Comparison of ENCODE assay signal across 11 cellular contexts in the genomic region with DNA sequence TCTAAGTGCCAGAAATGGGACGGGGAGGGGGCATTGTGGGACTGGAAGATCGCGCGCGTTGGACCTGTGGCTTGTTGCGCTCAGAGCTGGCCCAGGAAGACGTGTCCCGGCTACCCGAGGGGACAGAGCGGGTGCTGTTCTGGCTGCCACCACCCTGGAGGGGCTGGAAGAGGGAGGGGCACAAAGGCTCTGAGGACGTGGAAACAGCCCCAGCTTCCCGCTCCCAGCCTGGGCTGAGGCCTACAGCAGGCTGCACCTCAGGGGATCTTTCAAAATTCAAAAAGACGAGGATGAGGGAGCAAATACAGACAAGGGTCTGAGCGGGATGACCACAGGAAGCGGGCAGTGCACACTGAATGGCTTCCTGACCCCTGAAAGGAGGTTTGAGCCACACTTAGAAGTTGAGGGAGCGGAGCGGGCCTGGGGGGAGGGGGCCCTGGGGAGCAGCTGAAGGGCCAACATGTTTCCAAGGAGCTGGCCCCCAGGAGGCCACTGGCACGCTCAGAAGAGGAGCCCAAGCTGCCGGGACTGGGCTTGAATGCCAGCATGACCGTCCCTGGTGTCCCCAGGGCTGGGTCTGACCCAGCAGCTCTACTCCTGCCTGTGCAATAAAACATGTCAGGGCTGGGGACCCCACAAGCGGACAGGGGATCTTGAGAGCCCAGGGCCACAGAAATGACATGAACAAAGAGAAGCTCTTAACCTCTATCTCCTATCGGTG. TPM values are rescaled to one million over a fixed set of nuclear protein-coding genes. Genes with fewer than 3 reads are reported as not detected.
DNase-seq lines count a peak whose midpoint lies in the region; ATAC-seq, FAIRE-seq and TF ChIP-seq lines count a peak whose summit lies in the region.
"Had no signal": no experiment of that assay in that cellular context is flagged by ENCODE, and none has a peak within 500 bp of the region (broad histone marks: within the 10 kb centered on the region; RNA-seq: fewer than 3 reads in every experiment).

No MANE protein-coding gene starts in this region.

- H3K27ac ChIP-seq in kidney (ENCODE audit: low read depth in 2 of 2, low read length in 2 of 2) (no peak overlapping the region), transverse colon (no peak overlapping the region), pancreas (no peak overlapping the region)

- H3K9me3 ChIP-seq in kidney (ENCODE audit: control insufficient read depth in 1 of 2, low read length in 2 of 2) (no peaks in the 10 kb centered on the region), transverse colon (no peaks in the 10 kb centered on the region), pancreas (no peaks in the 10 kb centered on the region)
- H3K9me3 ChIP-seq: uterus had no signal

- H3K36me3 Mint-ChIP-seq in activated CD4-positive, alpha-beta T cell treated with anti-CD3 and anti-CD28 coated beads, Interleukin-2, amount 10 ng/mL, durations not matched to agents 24 days and 14 days (ENCODE audit: low read depth), result peaks cover 4% of the 10 kb centered on the region
- peaks cover 3% of the 10 kb centered on the region for H3K36me3 Mint-ChIP-seq in activated T-helper 1 cell treated with anti-CD3 and anti-CD28 coated beads, Interleukin-12 subunit alpha, Interleukin-12 subunit beta, Interleukin-2, Interleukin-4 antibody, amounts not matched to agents 30 ng/mL and 10 ng/mL and 1 ng/mL, durations not matched to agents 14 hours and 24 hours and 36 hours (ENCODE audit: low read depth)
- H3K36me3 Mint-ChIP-seq in stimulated activated effector memory CD8-positive, alpha-beta T cell treated with anti-CD3 and anti-CD28 coated beads, Interleukin-12 subunit alpha, Interleukin-12 subunit beta, amount 100 ng/mL, for 72 hours, result no peaks in the 10 kb centered on the region

- H3K4me1 ChIP-seq in kidney (ENCODE audit: control insufficient read depth in 1 of 2, insufficient read depth in 1 of 2, low read depth in 1 of 2, low read length in 2 of 2) (no peaks in the 10 kb centered on the region), transverse colon (peaks cover 0 to 12% (median 9%) of the 10 kb centered on the region in 4 donors), pancreas (no peaks in the 10 kb centered on the region)
- H3K4me1 ChIP-seq: uterus had no signal

- in situ Hi-C loops in transverse colon (cut with MboI; ENCODE audit: low pct_ligation_motif_present in 1 of 4, low pct_unique_long_range_greater_than_20kb in 1 of 4, low sequenced_read_pairs in 3 of 4), result loop anchor here in 2 of 4 donors (25.0 kb wide), 1 partner anchor 240 kb away; no protein-coding TSS in a partner anchor

- H3K4me3 ChIP-seq in kidney (ENCODE audit: low read length in 2 of 2) (no peak overlapping the region), transverse colon (peak overlapping the region in 2 of 4 donors; percentile 22 to 57), pancreas (peak overlapping the region in 2 of 4 donors; percentile 39 to 56)

- TF ChIP-seq POLR2A in transverse colon (IDR thresholded peaks at IDR 0.05), result no peak

- intact Hi-C loops in activated CD4-positive, alpha-beta T cell treated with anti-CD3 and anti-CD28 coated beads, Interleukin-2, amount 10 ng/mL, durations not matched to agents 24 days and 14 days (cut with micrococcal nuclease), result no loop called here
- intact Hi-C loops in activated T-helper 1 cell treated with anti-CD3 and anti-CD28 coated beads, Interleukin-12 subunit alpha, Interleukin-12 subunit beta, Interleukin-2, Interleukin-4 antibody, amounts not matched to agents 30 ng/mL and 10 ng/mL and 1 ng/mL, durations not matched to agents 14 hours and 24 hours and 36 hours (cut with micrococcal nuclease), result no loop called here
- intact Hi-C loops in kidney (cut with DNase I), result no loop called here
- intact Hi-C loops in transverse colon (cut with DNase I; ENCODE audit: low total_unique reads), result no loop called here
- intact Hi-C loops in pancreas (cut with DNase I), result no loop called here

- peak overlapping the region; percentile 73 for H3K4me3 Mint-ChIP-seq in activated CD4-positive, alpha-beta T cell treated with anti-CD3 and anti-CD28 coated beads, Interleukin-2, amount 10 ng/mL, durations not matched to agents 24 days and 14 days
- H3K4me3 Mint-ChIP-seq in activated T-helper 1 cell treated with anti-CD3 and anti-CD28 coated beads, Interleukin-12 subunit alpha, Interleukin-12 subunit beta, Interleukin-2, Interleukin-4 antibody, amounts not matched to agents 30 ng/mL and 10 ng/mL and 1 ng/mL, durations not matched to agents 14 hours and 24 hours and 36 hours, result peak overlapping the region; percentile 80
- H3K4me3 Mint-ChIP-seq in stimulated activated effector memory CD8-positive, alpha-beta T cell treated with anti-CD3 and anti-CD28 coated beads, Interleukin-12 subunit alpha, Interleukin-12 subunit beta, amount 100 ng/mL, for 72 hours, result peak overlapping the region; percentile 70

- H3K27ac Mint-ChIP-seq in activated CD4-positive, alpha-beta T cell treated with anti-CD3 and anti-CD28 coated beads, Interleukin-2, amount 10 ng/mL, durations not matched to agents 24 days and 14 days, result peak overlapping the region; percentile 68
- H3K27ac Mint-ChIP-seq in activated T-helper 1 cell treated with anti-CD3 and anti-CD28 coated beads, Interleukin-12 subunit alpha, Interleukin-12 subunit beta, Interleukin-2, Interleukin-4 antibody, amounts not matched to agents 30 ng/mL and 10 ng/mL and 1 ng/mL, durations not matched to agents 14 hours and 24 hours and 36 hours, result peak overlapping the region; percentile 56
- peak overlapping the region; percentile 78 for H3K27ac Mint-ChIP-seq in stimulated activated effector memory CD8-positive, alpha-beta T cell treated with anti-CD3 and anti-CD28 coated beads, Interleukin-12 subunit alpha, Interleukin-12 subunit beta, amount 100 ng/mL, for 72 hours

- ATAC-seq in stimulated activated effector memory CD8-positive, alpha-beta T cell treated with anti-CD3 and anti-CD28 coated beads, Interleukin-12 subunit alpha, Interleukin-12 subunit beta, amount 100 ng/mL, for 72 hours, result no peak
- ATAC-seq in GM18873 (IDR thresholded peaks at IDR 0.05; ENCODE audit: low FRiP score, unreplicated experiment), result no peak
- no peak for ATAC-seq in pancreas

- H3K4me1 Mint-ChIP-seq in activated CD4-positive, alpha-beta T cell treated with anti-CD3 and anti-CD28 coated beads, Interleukin-2, amount 10 ng/mL, durations not matched to agents 24 days and 14 days, result peaks cover 29% of the 10 kb centered on the region
- H3K4me1 Mint-ChIP-seq in activated T-helper 1 cell treated with anti-CD3 and anti-CD28 coated beads, Interleukin-12 subunit alpha, Interleukin-12 subunit beta, Interleukin-2, Interleukin-4 antibody, amounts not matched to agents 30 ng/mL and 10 ng/mL and 1 ng/mL, durations not matched to agents 14 hours and 24 hours and 36 hours (ENCODE audit: low read depth), result peaks cover 41% of the 10 kb centered on the region
- H3K4me1 Mint-ChIP-seq in stimulated activated effector memory CD8-positive, alpha-beta T cell treated with anti-CD3 and anti-CD28 coated beads, Interleukin-12 subunit alpha, Interleukin-12 subunit beta, amount 100 ng/mL, for 72 hours, result peaks cover 14% of the 10 kb centered on the region

- no peak overlapping the region for H3K9ac ChIP-seq in kidney (ENCODE audit: low read length in 2 of 2)

- TF ChIP-seq CTCF in kidney (IDR thresholded peaks at IDR 0.05; ENCODE audit: borderline replicate concordance, extremely low read depth, insufficient read depth) (no peak), transverse colon (IDR thresholded peaks at IDR 0.05) (no peak), pancreas (IDR thresholded peaks at IDR 0.05) (no peak)

- no peaks in the 10 kb centered on the region for H3K36me3 ChIP-seq in kidney (ENCODE audit: control insufficient read depth in 1 of 2, insufficient read depth in 2 of 2, low read length in 2 of 2)
- H3K36me3 ChIP-seq in transverse colon, result no peaks in the 10 kb centered on the region
- no peaks in the 10 kb centered on the region for H3K36me3 ChIP-seq in pancreas
- H3K36me3 ChIP-seq: uterus had no signal

- H3K9me3 Mint-ChIP-seq in activated CD4-positive, alpha-beta T cell treated with anti-CD3 and anti-CD28 coated beads, Interleukin-2, amount 10 ng/mL, durations not matched to agents 24 days and 14 days, result peaks cover 1% of the 10 kb centered on the region
- peaks cover 2% of the 10 kb centered on the region for H3K9me3 Mint-ChIP-seq in activated T-helper 1 cell treated with anti-CD3 and anti-CD28 coated beads, Interleukin-12 subunit alpha, Interleukin-12 subunit beta, Interleukin-2, Interleukin-4 antibody, amounts not matched to agents 30 ng/mL and 10 ng/mL and 1 ng/mL, durations not matched to agents 14 hours and 24 hours and 36 hours
- no peaks in the 10 kb centered on the region for H3K9me3 Mint-ChIP-seq in stimulated activated effector memory CD8-positive, alpha-beta T cell treated with anti-CD3 and anti-CD28 coated beads, Interleukin-12 subunit alpha, Interleukin-12 subunit beta, amount 100 ng/mL, for 72 hours

- WGBS in transverse colon (ENCODE audit: low coverage in 1 of 2), 2 donors, result 64 to 82% methylated on average over 2 to 22 of the region's 22 CpGs
- 76 to 81% methylated on average over 22 of the region's 22 CpGs for WGBS in pancreas, 2 donors

- FAIRE-seq in kidney (lab: Jason Lieb, UNC) (no peak), pancreas (lab: Jason Lieb, UNC) (no peak)
- FAIRE-seq: A204.1 had no signal

- H3K27me3 ChIP-seq in transverse colon, result peaks cover 31% of the 10 kb centered on the region
- no peaks in the 10 kb centered on the region for H3K27me3 ChIP-seq in pancreas
- H3K27me3 ChIP-seq: uterus had no signal

- no peak for TF ChIP-seq EP300 in transverse colon (IDR thresholded peaks at IDR 0.05; ENCODE audit: low read depth)

- no peak for DNase-seq in activated CD4-positive, alpha-beta T cell treated with anti-CD3 and anti-CD28 coated beads, Interleukin-2, amount 10 ng/mL, durations not matched to agents 24 days and 14 days
- DNase-seq in activated CD4-positive, alpha-beta T cell treated with anti-CD3 and anti-CD28 coated beads for 48 hours, result no peak
- no peak for DNase-seq in activated T-helper 1 cell treated with anti-CD3 and anti-CD28 coated beads, Interleukin-12 subunit alpha, Interleukin-12 subunit beta, Interleukin-2, Interleukin-4 antibody, amounts not matched to agents 30 ng/mL and 10 ng/mL and 1 ng/mL, durations not matched to agents 14 hours and 24 hours and 36 hours (ENCODE audit: low spot score)
- DNase-seq in kidney, result peak; percentile 68
- DNase-seq in stimulated activated effector memory CD8-positive, alpha-beta T cell treated with anti-CD3 and anti-CD28 coated beads, Interleukin-12 subunit alpha, Interleukin-12 subunit beta, amount 100 ng/mL, for 72 hours (ENCODE audit: low spot score in 2 of 2), result no peak
- DNase-seq in transverse colon, result no peak
- DNase-seq in pancreas, result no peak

- H3K27me3 Mint-ChIP-seq in activated CD4-positive, alpha-beta T cell treated with anti-CD3 and anti-CD28 coated beads, Interleukin-2, amount 10 ng/mL, durations not matched to agents 24 days and 14 days, result peaks cover 4% of the 10 kb centered on the region
- peaks cover 6% of the 10 kb centered on the region for H3K27me3 Mint-ChIP-seq in activated T-helper 1 cell treated with anti-CD3 and anti-CD28 coated beads, Interleukin-12 subunit alpha, Interleukin-12 subunit beta, Interleukin-2, Interleukin-4 antibody, amounts not matched to agents 30 ng/mL and 10 ng/mL and 1 ng/mL, durations not matched to agents 14 hours and 24 hours and 36 hours (ENCODE audit: insufficient read depth)

RNA-seq across cellular contexts. Expression of gene OXT, which starts 1.3 kb away (rescaled TPM):
- total RNA-seq in activated CD4-positive, alpha-beta T cell treated with anti-CD3 and anti-CD28 coated beads, Interleukin-2, amount 10 ng/mL, durations not matched to agents 24 days and 14 days, result 0.73 TPM in 1 of 2 replicates, not detected in the other
- not detected in 2 replicates for total RNA-seq in activated T-helper 1 cell treated with anti-CD3 and anti-CD28 coated beads, Interleukin-12 subunit alpha, Interleukin-12 subunit beta, Interleukin-2, Interleukin-4 antibody, amounts not matched to agents 30 ng/mL and 10 ng/mL and 1 ng/mL, durations not matched to agents 14 hours and 24 hours and 36 hours
- not detected for total RNA-seq in kidney
- polyA plus RNA-seq in kidney (ENCODE audit: insufficient read depth, low read depth, low replicate concordance), result 10.8 TPM
- total RNA-seq in transverse colon, result not detected
- under 1 TPM in 1 of 6 donors, not detected in 5; 0.38 TPM for total RNA-seq in pancreas
- polyA plus RNA-seq in pancreas, result not detected
- total RNA-seq: LHCN-M2 had no signal

RNA-seq across cellular contexts. Expression of gene AVP, which starts 11.8 kb away (rescaled TPM):
- total RNA-seq in activated CD4-positive, alpha-beta T cell treated with anti-CD3 and anti-CD28 coated beads, Interleukin-2, amount 10 ng/mL, durations not matched to agents 24 days and 14 days, result not detected in 2 replicates
- total RNA-seq in activated T-helper 1 cell treated with anti-CD3 and anti-CD28 coated beads, Interleukin-12 subunit alpha, Interleukin-12 subunit beta, Interleukin-2, Interleukin-4 antibody, amounts not matched to agents 30 ng/mL and 10 ng/mL and 1 ng/mL, durations not matched to agents 14 hours and 24 hours and 36 hours, result not detected in 2 replicates
- total RNA-seq in kidney (not detected), transverse colon (not detected), pancreas (not detected)
- polyA plus RNA-seq in kidney (ENCODE audit: insufficient read depth, low read depth, low replicate concordance) (2.1 TPM), pancreas (not detected)
- total RNA-seq: LHCN-M2, uterus had no signal

RNA-seq across cellular contexts. Expression of gene MRPS26, which starts 26.8 kb away (rescaled TPM):
- 123 and 130 TPM in 2 replicates for total RNA-seq in activated CD4-positive, alpha-beta T cell treated with anti-CD3 and anti-CD28 coated beads, Interleukin-2, amount 10 ng/mL, durations not matched to agents 24 days and 14 days
- 106 and 114 TPM in 2 replicates for total RNA-seq in activated T-helper 1 cell treated with anti-CD3 and anti-CD28 coated beads, Interleukin-12 subunit alpha, Interleukin-12 subunit beta, Interleukin-2, Interleukin-4 antibody, amounts not matched to agents 30 ng/mL and 10 ng/mL and 1 ng/mL, durations not matched to agents 14 hours and 24 hours and 36 hours
- total RNA-seq in kidney (39.8 TPM), transverse colon (10 to 100 TPM; 42.7 to 88.3 (median 54.3) TPM), pancreas (10 to 100 TPM; 14.4 to 26.7 (median 20.5) TPM)
- polyA plus RNA-seq in kidney (ENCODE audit: insufficient read depth, low read depth, low replicate concordance) (109 TPM), pancreas (10 to 100 TPM; 46.4 to 46.7 TPM)

RNA-seq across cellular contexts. Expression of gene GNRH2, which starts 29.3 kb away (rescaled TPM):
- total RNA-seq in activated CD4-positive, alpha-beta T cell treated with anti-CD3 and anti-CD28 coated beads, Interleukin-2, amount 10 ng/mL, durations not matched to agents 24 days and 14 days, result 1.7 and 2.7 TPM in 2 replicates
- total RNA-seq in activated T-helper 1 cell treated with anti-CD3 and anti-CD28 coated beads, Interleukin-12 subunit alpha, Interleukin-12 subunit beta, Interleukin-2, Interleukin-4 antibody, amounts not matched to agents 30 ng/mL and 10 ng/mL and 1 ng/mL, durations not matched to agents 14 hours and 24 hours and 36 hours, result 2.1 and 2.3 TPM in 2 replicates
- total RNA-seq in kidney (not detected), transverse colon (not detected), pancreas (not detected)
- polyA plus RNA-seq in kidney (ENCODE audit: insufficient read depth, low read depth, low replicate concordance) (not detected), pancreas (not detected)
- total RNA-seq: LHCN-M2 had no signal
